In the genomic region with DNA sequence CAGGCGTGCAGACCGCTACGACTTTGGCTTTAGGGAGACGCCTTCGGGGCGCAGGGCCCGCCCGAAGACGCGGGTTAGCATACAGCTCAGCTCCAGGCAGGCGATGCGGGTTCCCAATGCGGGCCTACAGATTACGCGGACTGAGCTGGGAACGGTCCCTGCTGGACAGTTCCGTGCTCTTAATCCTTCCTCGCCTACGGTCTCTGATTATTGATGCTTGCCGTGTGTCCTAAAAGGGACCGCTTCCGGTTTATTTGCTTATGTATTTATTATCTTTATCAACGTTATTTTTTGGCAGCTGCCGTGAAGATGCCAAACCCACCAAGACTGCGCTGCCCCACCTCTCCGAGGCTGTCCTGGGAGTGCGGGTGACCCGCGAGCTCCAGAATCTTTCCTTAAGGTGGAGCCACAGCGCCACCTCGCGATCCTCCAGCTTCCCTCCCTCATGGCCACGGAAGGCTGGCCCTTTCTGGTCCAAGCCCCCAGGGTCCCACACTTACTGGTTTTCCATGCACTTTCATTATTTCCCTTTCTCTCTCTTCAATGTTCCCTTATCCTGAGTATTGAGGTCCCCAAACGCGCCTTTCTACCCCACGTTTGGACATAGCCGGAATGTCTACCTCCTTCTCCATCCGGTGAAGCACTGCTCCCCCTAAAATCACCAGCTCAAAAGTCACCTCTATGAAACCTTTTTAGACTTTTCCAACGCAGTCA, we compare ENCODE assay signal across 8 cellular contexts. TPM values are rescaled to one million over a fixed set of nuclear protein-coding genes. Genes with fewer than 3 reads are reported as not detected.
A peak's percentile ranks its signal among the peaks of the same experiment; 100 is the strongest.
DNase-seq lines count a peak whose midpoint lies in the region; ATAC-seq and TF ChIP-seq lines count a peak whose summit lies in the region.

No MANE protein-coding gene starts in this region.

- H3K27ac ChIP-seq in colonic mucosa (no peak overlapping the region), right lobe of liver (no peak overlapping the region)

- DNase-seq in NCI-H2196 (lab: John Stamatoyannopoulos, UW; ENCODE audit: unreplicated experiment) = peak; percentile 22
- no peak for DNase-seq in NCI-H2196 treated with DMSO at 0.1 percent for 48 hours (lab: John Stamatoyannopoulos, UW; ENCODE audit: unreplicated experiment)
- DNase-seq in NCI-H2081 (lab: John Stamatoyannopoulos, UW) = peak; percentile 53 to 76
- DNase-seq in activated CD4-positive, alpha-beta T cell treated with anti-CD3 and anti-CD28 coated beads for 1 hour = peak; percentile 59
- DNase-seq in colonic mucosa = peak; percentile 72
- DNase-seq in right lobe of liver = peak; percentile 73 to 80 (median 74)
- peak; percentile 50 to 68 (median 57) for DNase-seq in stimulated activated CD4-positive, alpha-beta T cell treated with anti-CD3 and anti-CD28 coated beads, TNF-alpha, amount 100 ng/mL, for 24 hours (ENCODE audit: low read depth in 3 of 3)

- H3K4me1 ChIP-seq in colonic mucosa = no peaks in the 10 kb centered on the region
- H3K4me1 ChIP-seq in right lobe of liver = peaks cover 0 to 25% (median 2%) of the 10 kb centered on the region in 4 donors

- H3K9me3 ChIP-seq in colonic mucosa = no peaks in the 10 kb centered on the region
- no peaks in the 10 kb centered on the region for H3K9me3 ChIP-seq in right lobe of liver

- peaks cover 50% of the 10 kb centered on the region for H3K27me3 ChIP-seq in colonic mucosa
- H3K27me3 ChIP-seq in right lobe of liver = peaks cover 7 to 34% of the 10 kb centered on the region in 2 donors

- no peak for TF ChIP-seq POLR2A in right lobe of liver (IDR thresholded peaks at IDR 0.05)

- H3K9ac ChIP-seq in colonic mucosa (ENCODE audit: low read depth in 2 of 2, low read length in 2 of 2) = no peak overlapping the region

- intact Hi-C loops in colonic mucosa (cut with DNase I) (no loop called here), right lobe of liver (cut with DNase I) (loop anchor here (10.0 kb wide), 2 partner anchors 402 to 932 kb away; no protein-coding TSS in a partner anchor)

- H3K36me3 ChIP-seq in colonic mucosa (no peaks in the 10 kb centered on the region), right lobe of liver (no peaks in the 10 kb centered on the region)

- peak; percentile 72 for TF ChIP-seq CTCF in colonic mucosa (IDR thresholded peaks at IDR 0.05)
- peak; percentile 88 to 97 (median 95) for TF ChIP-seq CTCF in right lobe of liver (IDR thresholded peaks at IDR 0.05)

- WGBS in right lobe of liver (ENCODE audit: insufficient coverage, low coverage, low lambda C conversion rate, missing lambda C conversion rate) = 4% methylated on average over 30 of the region's 39 CpGs

- ATAC-seq in HG02642 (IDR thresholded peaks at IDR 0.05; ENCODE audit: poor library complexity, unreplicated experiment) (peak; percentile 66), right lobe of liver (peak; percentile 86 to 92 (median 89))

- H3K4me3 ChIP-seq in colonic mucosa (no peak overlapping the region), right lobe of liver (peak overlapping the region in 2 of 3 donors; percentile 23 to 43)

RNA-seq across cellular contexts. Expression of a gene that starts 7.0 kb away (rescaled TPM):
- 1 to 10 TPM; 1.5 to 4.8 TPM for total RNA-seq in colonic mucosa
- total RNA-seq in right lobe of liver = under 1 TPM; 0.06 to 0.51 (median 0.26) TPM
